10 cellular contexts compared by ENCODE assay signal in genomic region chr2:218727502-218728165, GRCh38. TPM values are rescaled to one million over a fixed set of nuclear protein-coding genes. Genes with fewer than 3 reads are reported as not detected.
DNase-seq lines count a peak whose midpoint lies in the region; ATAC-seq, FAIRE-seq and TF ChIP-seq lines count a peak whose summit lies in the region.
"Had no signal": no experiment of that assay in that cellular context is flagged by ENCODE, and none has a peak within 500 bp of the region (broad histone marks: within the 10 kb centered on the region; RNA-seq: fewer than 3 reads in every experiment).

No MANE protein-coding gene starts in this region.

- no peak overlapping the region for H2AFZ ChIP-seq in Karpas-422 (ENCODE audit: low read length)
- no peak overlapping the region for H2AFZ ChIP-seq in astrocyte (ENCODE audit: low read depth, low read length)
- no peak overlapping the region for H2AFZ ChIP-seq in mesenchymal stem cell (ENCODE audit: low read depth, low read length)

- no peak overlapping the region for H2AK5ac ChIP-seq in mesenchymal stem cell (ENCODE audit: low read length, severe bottlenecking)

- WGBS in mesenchymal stem cell: 96% methylated on average over 4 of the region's 6 CpGs

- H4K91ac ChIP-seq in mesenchymal stem cell (ENCODE audit: low read length): no peak overlapping the region

- peaks cover 10% of the 10 kb centered on the region for H3K36me3 Mint-ChIP-seq in astrocyte (ENCODE audit: low read depth, unreplicated experiment)
- peaks cover 15% of the 10 kb centered on the region for H3K36me3 Mint-ChIP-seq in natural killer cell treated with Interleukin-12 subunit alpha and Interleukin-12 subunit beta and Interleukin-15 and Interleukin-18, amount 100 ng/mL, for 72 hours

- no peaks in the 10 kb centered on the region for H3K27me3 Mint-ChIP-seq in astrocyte (ENCODE audit: low read depth, unreplicated experiment)
- H3K27me3 Mint-ChIP-seq in natural killer cell treated with Interleukin-12 subunit alpha and Interleukin-12 subunit beta and Interleukin-15 and Interleukin-18, amount 100 ng/mL, for 72 hours: no peaks in the 10 kb centered on the region
- H3K27me3 Mint-ChIP-seq: activated naive CD8-positive, alpha-beta T cell treated with anti-CD3 and anti-CD28 coated beads for 36 hours had no signal

- H3K4me3 Mint-ChIP-seq in astrocyte (ENCODE audit: unreplicated experiment): no peak overlapping the region
- H3K4me3 Mint-ChIP-seq in natural killer cell treated with Interleukin-12 subunit alpha and Interleukin-12 subunit beta and Interleukin-15 and Interleukin-18, amount 100 ng/mL, for 72 hours: no peak overlapping the region
- H3K4me3 Mint-ChIP-seq: activated naive CD8-positive, alpha-beta T cell treated with anti-CD3 and anti-CD28 coated beads for 36 hours had no signal

- no peak overlapping the region for H3K23ac ChIP-seq in mesenchymal stem cell (ENCODE audit: low read length in 2 of 2)

- no peaks in the 10 kb centered on the region for H3K9me2 ChIP-seq in Karpas-422 (replicated peaks; ENCODE audit: insufficient read depth, low read length)

- H3K27ac Mint-ChIP-seq in astrocyte (ENCODE audit: unreplicated experiment): no peak overlapping the region
- no peak overlapping the region for H3K27ac Mint-ChIP-seq in natural killer cell treated with Interleukin-12 subunit alpha and Interleukin-12 subunit beta and Interleukin-15 and Interleukin-18, amount 100 ng/mL, for 72 hours
- H3K27ac Mint-ChIP-seq: activated naive CD8-positive, alpha-beta T cell treated with anti-CD3 and anti-CD28 coated beads for 36 hours had no signal

- peaks cover 91% of the 10 kb centered on the region for H3K79me2 ChIP-seq in Karpas-422 (ENCODE audit: low read length)
- H3K79me2 ChIP-seq in astrocyte (ENCODE audit: insufficient read depth, low read length): peaks cover 72% of the 10 kb centered on the region

- H4K20me1 ChIP-seq in Karpas-422 (ENCODE audit: insufficient read depth, low read depth, low read length): peaks cover 2% of the 10 kb centered on the region; the same call in 1 of the 2 replicates
- no peaks in the 10 kb centered on the region for H4K20me1 ChIP-seq in astrocyte (ENCODE audit: insufficient read depth, low read length)

- H3K18ac ChIP-seq in mesenchymal stem cell (ENCODE audit: low read depth in 1 of 2, low read length in 2 of 2): no peak overlapping the region

- H3K4me3 ChIP-seq in Karpas-422 (ENCODE audit: low read length) (no peak overlapping the region), astrocyte (ENCODE audit: insufficient read depth, low read depth, low read length) (no peak overlapping the region), mesenchymal stem cell (ENCODE audit: insufficient read depth in 1 of 2, low read depth in 1 of 2, low read length in 2 of 2) (no peak overlapping the region)
- H3K4me3 ChIP-seq: lung had no signal

- H3K4ac ChIP-seq in mesenchymal stem cell (ENCODE audit: low read depth in 1 of 2, low read length in 2 of 2): no peak overlapping the region

- H3K14ac ChIP-seq in mesenchymal stem cell (ENCODE audit: low read length in 2 of 2): no peak overlapping the region

- H3K4me1 ChIP-seq in Karpas-422 (ENCODE audit: low read length) (peaks cover 7% of the 10 kb centered on the region), astrocyte (ENCODE audit: insufficient read depth, low read length) (peaks cover 20% of the 10 kb centered on the region), mesenchymal stem cell (ENCODE audit: control insufficient read depth, insufficient read depth, low read depth, low read length) (no peaks in the 10 kb centered on the region)

- H2BK15ac ChIP-seq in mesenchymal stem cell (ENCODE audit: low read depth, poor library complexity, severe bottlenecking): no peak overlapping the region

- H3K79me1 ChIP-seq in mesenchymal stem cell (replicated peaks; ENCODE audit: low read length, poor library complexity, severe bottlenecking): peaks cover 10% of the 10 kb centered on the region

- H3K27me3 ChIP-seq in Karpas-422 (ENCODE audit: low read length): no peaks in the 10 kb centered on the region
- H3K27me3 ChIP-seq in astrocyte (ENCODE audit: insufficient read depth, low read length): no peaks in the 10 kb centered on the region
- no peaks in the 10 kb centered on the region for H3K27me3 ChIP-seq in mesenchymal stem cell (ENCODE audit: control insufficient read depth in 1 of 2, insufficient read depth in 1 of 2, low read length in 2 of 2)

- peak; percentile 47 for TF ChIP-seq CTCF in astrocyte (IDR thresholded peaks at IDR 0.05; ENCODE audit: insufficient read depth, low read depth, low read length)

- no peak overlapping the region for H3K9ac ChIP-seq in Karpas-422 (ENCODE audit: low read length)
- no peak overlapping the region for H3K9ac ChIP-seq in astrocyte (ENCODE audit: low read length)
- no peak overlapping the region for H3K9ac ChIP-seq in mesenchymal stem cell (ENCODE audit: low read length)

- H2BK5ac ChIP-seq in mesenchymal stem cell (ENCODE audit: low read depth, low read length, poor library complexity, severe bottlenecking): no peak overlapping the region

- H4K8ac ChIP-seq in mesenchymal stem cell (ENCODE audit: low read length): no peak overlapping the region

- peak; percentile 67 for DNase-seq in ELR (ENCODE audit: low read depth)
- DNase-seq in Karpas-422: peak; percentile 74
- no peak for DNase-seq in astrocyte (ENCODE audit: low read depth)
- peak; percentile 24 for DNase-seq in mesenchymal stem cell
- no peak for DNase-seq in NCI-H1436 (lab: John Stamatoyannopoulos, UW)
- DNase-seq in NCI-H128 (lab: John Stamatoyannopoulos, UW; ENCODE audit: unreplicated experiment): no peak
- no peak for DNase-seq in natural killer cell treated with Interleukin-12 subunit alpha and Interleukin-12 subunit beta and Interleukin-15 and Interleukin-18, amount 100 ng/mL, for 72 hours (ENCODE audit: low spot score)
- DNase-seq: activated naive CD8-positive, alpha-beta T cell treated with anti-CD3 and anti-CD28 coated beads for 36 hours had no signal

- no peak for FAIRE-seq in astrocyte (lab: Jason Lieb, UNC)

- H3K36me3 ChIP-seq in Karpas-422 (ENCODE audit: insufficient read depth, low read length) (peaks cover 29% of the 10 kb centered on the region), astrocyte (ENCODE audit: insufficient read depth, low read length) (no peaks in the 10 kb centered on the region), mesenchymal stem cell (ENCODE audit: control insufficient read depth in 1 of 2, insufficient read depth in 2 of 2, low read depth in 1 of 2, low read length in 2 of 2) (peaks cover 3 to 4% of the 10 kb centered on the region in 2 experiments)

- H3K9me3 ChIP-seq in Karpas-422 (ENCODE audit: low read length) (0 out of 2 replicates have a peak, but pooled peaks cover 3% of the 10 kb centered on the region), astrocyte (ENCODE audit: insufficient read depth, low read depth, low read length) (no peaks in the 10 kb centered on the region), mesenchymal stem cell (ENCODE audit: control insufficient read depth, low read length) (peaks cover 6% of the 10 kb centered on the region)

- H3K4me2 ChIP-seq in Karpas-422 (ENCODE audit: low read depth, low read length, poor library complexity, severe bottlenecking) (no peak overlapping the region), astrocyte (ENCODE audit: low read length) (no peak overlapping the region), mesenchymal stem cell (ENCODE audit: low read length, poor library complexity, severe bottlenecking) (no peak overlapping the region)

- H3K4me1 Mint-ChIP-seq in astrocyte (ENCODE audit: low read depth, unreplicated experiment): peaks cover 24% of the 10 kb centered on the region
- peaks cover 3 to 15% of the 10 kb centered on the region in 2 donors for H3K4me1 Mint-ChIP-seq in natural killer cell treated with Interleukin-12 subunit alpha and Interleukin-12 subunit beta and Interleukin-15 and Interleukin-18, amount 100 ng/mL, for 72 hours (ENCODE audit: low read depth in 2 of 2)

- no peak overlapping the region for H3K27ac ChIP-seq in Karpas-422 (ENCODE audit: low read length)
- H3K27ac ChIP-seq in astrocyte (ENCODE audit: low read depth, low read length): no peak overlapping the region
- no peak overlapping the region for H3K27ac ChIP-seq in mesenchymal stem cell (ENCODE audit: low read length, poor library complexity, severe bottlenecking)

- H2BK12ac ChIP-seq in mesenchymal stem cell (ENCODE audit: low read length in 2 of 2): no peak overlapping the region

- H3K9me3 Mint-ChIP-seq in astrocyte (ENCODE audit: unreplicated experiment): peaks cover 9% of the 10 kb centered on the region
- H3K9me3 Mint-ChIP-seq in natural killer cell treated with Interleukin-12 subunit alpha and Interleukin-12 subunit beta and Interleukin-15 and Interleukin-18, amount 100 ng/mL, for 72 hours: peaks cover 9% of the 10 kb centered on the region

- H2BK120ac ChIP-seq in mesenchymal stem cell (ENCODE audit: low read depth, low read length): no peak overlapping the region

- ATAC-seq in natural killer cell treated with Interleukin-12 subunit alpha and Interleukin-12 subunit beta and Interleukin-15 and Interleukin-18, amount 100 ng/mL, for 72 hours: no peak
- ATAC-seq in GM21390 (IDR thresholded peaks at IDR 0.05; ENCODE audit: unreplicated experiment): no peak

RNA-seq across cellular contexts. Expression of gene TTLL4, which starts 17.0 kb away (rescaled TPM):
- 37.2 and 52.1 TPM in 2 replicates for total RNA-seq in Karpas-422 (2014; rRNA removed; shearing (Covaris generic); ENCODE audit: low replicate concordance)
- 27.4 and 33.8 TPM in 2 replicates for total RNA-seq in astrocyte
- 19.8 TPM for polyA plus RNA-seq in mesenchymal stem cell (2013, experiment 1 of 2)
- polyA plus RNA-seq in mesenchymal stem cell (2013, experiment 2 of 2): 20.5 TPM
- 10 to 100 TPM; 36.2 to 66.3 TPM for total RNA-seq in natural killer cell treated with Interleukin-12 subunit alpha and Interleukin-12 subunit beta and Interleukin-15 and Interleukin-18, amount 100 ng/mL, for 72 hours

RNA-seq across cellular contexts. Expression of gene CYP27A1, which starts 54.3 kb away (rescaled TPM):
- 0.29 TPM in 1 of 2 replicates, not detected in the other for total RNA-seq in Karpas-422 (2014; rRNA removed; shearing (Covaris generic); ENCODE audit: low replicate concordance)
- total RNA-seq in astrocyte: 3.9 and 4.3 TPM in 2 replicates
- 6.2 TPM for polyA plus RNA-seq in mesenchymal stem cell (2013, experiment 1 of 2)
- 6.1 TPM for polyA plus RNA-seq in mesenchymal stem cell (2013, experiment 2 of 2)
- total RNA-seq in natural killer cell treated with Interleukin-12 subunit alpha and Interleukin-12 subunit beta and Interleukin-15 and Interleukin-18, amount 100 ng/mL, for 72 hours: under 1 TPM in 1 of 2 donors, not detected in 1; 0.24 TPM
- total RNA-seq: activated naive CD8-positive, alpha-beta T cell treated with anti-CD3 and anti-CD28 coated beads for 36 hours had no signal

RNA-seq across cellular contexts. Expression of gene STK36, which starts 55.7 kb away (rescaled TPM):
- 31.0 and 33.5 TPM in 2 replicates for total RNA-seq in Karpas-422 (2014; rRNA removed; shearing (Covaris generic); ENCODE audit: low replicate concordance)
- 42.6 and 46.0 TPM in 2 replicates for total RNA-seq in astrocyte
- 20.1 TPM for polyA plus RNA-seq in mesenchymal stem cell (2013, experiment 1 of 2)
- polyA plus RNA-seq in mesenchymal stem cell (2013, experiment 2 of 2): 18.3 TPM
- total RNA-seq in natural killer cell treated with Interleukin-12 subunit alpha and Interleukin-12 subunit beta and Interleukin-15 and Interleukin-18, amount 100 ng/mL, for 72 hours: 10 to 100 TPM; 13.5 to 37.4 TPM

RNA-seq across cellular contexts. Expression of gene RNF25, which starts 55.8 kb away (rescaled TPM):
- 17.5 and 27.3 TPM in 2 replicates for total RNA-seq in Karpas-422 (2014; rRNA removed; shearing (Covaris generic); ENCODE audit: low replicate concordance)
- 44.7 and 47.3 TPM in 2 replicates for total RNA-seq in astrocyte
- polyA plus RNA-seq in mesenchymal stem cell (2013, experiment 1 of 2): 32.9 TPM
- polyA plus RNA-seq in mesenchymal stem cell (2013, experiment 2 of 2): 27.7 TPM
- 10 to 100 TPM; 22.3 to 30.3 TPM for total RNA-seq in natural killer cell treated with Interleukin-12 subunit alpha and Interleukin-12 subunit beta and Interleukin-15 and Interleukin-18, amount 100 ng/mL, for 72 hours

Comparison
In these comparisons a context has a peak if more than half of its experiments do, and no peak if none do; other contexts are left out.
1. DNase-seq: peak in ELR (single experiment), Karpas-422 (single experiment) and mesenchymal stem cell (single experiment); none in astrocyte (single experiment), NCI-H1436 (single experiment), NCI-H128 (single experiment) and natural killer cell treated with Interleukin-12 subunit alpha and Interleukin-12 subunit beta and Interleukin-15 and Interleukin-18, amount 100 ng/mL, for 72 hours (single experiment).